In genomic region chr4:7374571-7374970, GRCh38 we compare ENCODE assay signal across 22 cellular contexts.
"Had no signal": no experiment of that assay in that cellular context is flagged by ENCODE, and none has a peak within 500 bp of the region (broad histone marks: within the 10 kb centered on the region; RNA-seq: fewer than 3 reads in every experiment).

No MANE protein-coding gene starts in this region.

- H3K4me3 ChIP-seq: colonic mucosa, esophagus squamous epithelium, gastroesophageal sphincter, heart left ventricle, left lung, lower lobe of right lung, mucosa of descending colon had no signal

- H3K27ac Mint-ChIP-seq: dendritic cell treated with granulocyte-macrophage colony-stimulating factor and Interleukin-4, amounts not matched to agents 40 ng/mL and 50 ng/mL, for 4 days; effector memory CD8-positive, alpha-beta T cell; mesothelial cell of epicardium had no signal

- H3K4me3 Mint-ChIP-seq: dendritic cell treated with granulocyte-macrophage colony-stimulating factor and Interleukin-4, amounts not matched to agents 40 ng/mL and 50 ng/mL, for 4 days; effector memory CD8-positive, alpha-beta T cell; endodermal cell; mesothelial cell of epicardium; naive B cell had no signal

- H3K36me3 ChIP-seq: colonic mucosa, esophagus squamous epithelium, gastroesophageal sphincter, heart left ventricle, left lung, lower lobe of right lung had no signal

- H3K4me1 ChIP-seq: colonic mucosa, left lung, lower lobe of right lung had no signal

- DNase-seq: colonic mucosa; cortex of kidney; effector CD8-positive, alpha-beta T cell; effector memory CD8-positive, alpha-beta T cell; endodermal cell; erythroblast; esophagus squamous epithelium; foreskin fibroblast; hippocampal formation; left cardiac atrium; left ventricle myocardium superior; mesenchymal stem cell; mucosa of descending colon; naive B cell had no signal

- H3K27ac ChIP-seq: colonic mucosa, epithelial cell of prostate, esophagus squamous epithelium, gastroesophageal sphincter, heart left ventricle, left lung, lower lobe of right lung had no signal

- H3K27me3 ChIP-seq: colonic mucosa, gastroesophageal sphincter had no signal

- H3K9me3 Mint-ChIP-seq: effector memory CD8-positive, alpha-beta T cell; endodermal cell; mesothelial cell of epicardium had no signal

- H3K4me1 Mint-ChIP-seq: endodermal cell, naive B cell had no signal

- H3K9me3 ChIP-seq: colonic mucosa, esophagus squamous epithelium, gastroesophageal sphincter, heart left ventricle, left lung, lower lobe of right lung, mucosa of descending colon had no signal

- H3K36me3 Mint-ChIP-seq: mesothelial cell of epicardium, naive B cell had no signal

- ATAC-seq: effector memory CD8-positive, alpha-beta T cell; esophagus mucosa; heart left ventricle; left cardiac atrium; left lung; left ventricle myocardium superior; mucosa of descending colon had no signal
